In the genomic region with DNA sequence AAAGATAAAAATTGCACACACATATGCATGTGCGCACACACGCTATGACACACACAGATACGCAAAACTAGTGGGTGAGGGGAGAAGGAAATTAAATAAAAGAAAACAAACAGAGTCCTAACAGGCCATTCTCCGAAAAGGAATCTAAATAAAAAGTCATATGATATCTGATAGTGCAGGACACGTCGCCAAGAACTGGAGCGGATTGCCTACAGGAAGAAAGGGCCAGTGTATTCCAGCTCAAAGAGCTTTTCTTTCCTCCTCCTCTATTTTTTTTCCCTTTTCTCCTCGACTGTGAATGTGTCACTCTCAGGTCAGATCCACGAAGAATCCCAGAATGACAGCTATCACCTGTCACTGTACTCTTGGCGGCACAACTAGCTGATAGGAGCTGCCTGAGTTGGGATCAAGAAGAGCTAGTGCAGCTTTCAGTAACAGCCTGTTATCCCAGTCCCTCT, we compare ENCODE assay signal across 9 cellular contexts.
DNase-seq lines count a peak whose midpoint lies in the region; TF ChIP-seq lines count a peak whose summit lies in the region.
"Had no signal": no experiment of that assay in that cellular context is flagged by ENCODE, and none has a peak within 500 bp of the region (broad histone marks: within the 10 kb centered on the region; RNA-seq: fewer than 3 reads in every experiment).

No MANE protein-coding gene starts in this region.

- TF ChIP-seq CTCF in colonic mucosa (IDR thresholded peaks at IDR 0.05) (no peak), uterus (IDR thresholded peaks at IDR 0.05) (no peak)

- H3K4me3 ChIP-seq in colonic mucosa (no peak overlapping the region), uterus (peak overlapping the region; percentile 12 to 26)

- no peak for TF ChIP-seq POLR2A in uterus (IDR thresholded peaks at IDR 0.05)

- intact Hi-C loops in colonic mucosa (cut with DNase I): no loop called here
- intact Hi-C loops in uterus (cut with DNase I; ENCODE audit: low total_unique reads): no loop called here

- H3K9ac ChIP-seq in colonic mucosa (ENCODE audit: low read depth in 2 of 2, low read length in 2 of 2): no peak overlapping the region

- H3K36me3 ChIP-seq in colonic mucosa: no peaks in the 10 kb centered on the region
- H3K36me3 ChIP-seq in uterus: no peaks in the 10 kb centered on the region

- H3K27me3 ChIP-seq in colonic mucosa: no peaks in the 10 kb centered on the region
- H3K27me3 ChIP-seq in uterus: no peaks in the 10 kb centered on the region

- DNase-seq in NCI-H510A treated with DMSO at 0.1 percent for 48 hours (lab: John Stamatoyannopoulos, UW) (peak; percentile 15), NCI-H510A (lab: John Stamatoyannopoulos, UW) (no peak), colonic mucosa (peak; percentile 20), midbrain (lab: John Stamatoyannopoulos, UW) (peak; percentile 69), uterus (peak in 1 of 2 donors; percentile 24), NCI-H1930 (lab: John Stamatoyannopoulos, UW) (no peak), HuH-7 (ENCODE audit: low spot score) (no peak)
- no peak for DNase-seq in stimulated activated CD4-positive, alpha-beta T cell treated with anti-CD3 and anti-CD28 coated beads, Interleukin-12 subunit alpha, Interleukin-12 subunit beta, amount 100 ng/mL, for 4 hours
- DNase-seq: Caco-2 had no signal

- no peaks in the 10 kb centered on the region for H3K4me1 ChIP-seq in colonic mucosa
- H3K4me1 ChIP-seq in uterus: no peaks in the 10 kb centered on the region
- H3K4me1 ChIP-seq: Caco-2 had no signal

- no peak overlapping the region for H3K27ac ChIP-seq in colonic mucosa
- peak overlapping the region; percentile 78 to 89 for H3K27ac ChIP-seq in uterus

- H3K9me3 ChIP-seq in colonic mucosa (no peaks in the 10 kb centered on the region), uterus (no peaks in the 10 kb centered on the region)
- H3K9me3 ChIP-seq: Caco-2 had no signal

Comparison
In these comparisons a context has a peak if more than half of its experiments do, and no peak if none do; other contexts are left out.
1. DNase-seq: peak in NCI-H510A treated with DMSO at 0.1 percent for 48 hours (single experiment), colonic mucosa (single experiment) and midbrain (single experiment); none in NCI-H510A (single experiment), NCI-H1930 (0 of 2), HuH-7 (single experiment) and stimulated activated CD4-positive, alpha-beta T cell treated with anti-CD3 and anti-CD28 coated beads, Interleukin-12 subunit alpha, Interleukin-12 subunit beta, amount 100 ng/mL, for 4 hours (single experiment).